Comparison of ENCODE assay signal across 15 cellular contexts in the genomic region with DNA sequence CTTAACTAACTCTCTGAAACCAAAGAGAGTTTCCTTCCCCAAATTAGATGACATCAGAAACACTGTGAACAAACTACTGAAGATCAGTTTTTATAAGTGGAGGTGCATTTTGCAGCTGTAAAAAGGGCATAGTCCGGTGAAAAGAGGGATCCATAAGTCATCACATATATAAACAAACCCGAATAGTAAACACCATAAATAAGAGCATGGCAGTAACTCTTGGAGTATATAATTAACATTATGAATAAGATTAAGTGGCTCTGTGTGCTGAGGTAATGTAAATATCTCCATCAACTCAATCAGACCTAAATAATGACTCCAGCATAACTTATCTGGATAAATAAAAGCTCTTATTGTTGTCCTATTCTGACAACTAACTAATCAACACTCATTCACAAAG. TPM values are rescaled to one million over a fixed set of nuclear protein-coding genes. Genes with fewer than 3 reads are reported as not detected.
DNase-seq lines count a peak whose midpoint lies in the region; ATAC-seq lines count a peak whose summit lies in the region.
"Had no signal": no experiment of that assay in that cellular context is flagged by ENCODE, and none has a peak within 500 bp of the region (broad histone marks: within the 10 kb centered on the region; RNA-seq: fewer than 3 reads in every experiment).

No MANE protein-coding gene starts in this region.

- peaks cover 0 to 17% of the 10 kb centered on the region in 2 donors for H3K36me3 Mint-ChIP-seq in activated naive CD4-positive, alpha-beta T cell treated with anti-CD3 and anti-CD28 coated beads, Interleukin-2, amount 50 U/mL, for 72 hours

- DNase-seq in DMS153 (lab: John Stamatoyannopoulos, UW) (peak; percentile 22), DMS153 treated with DMSO at 0.1 percent for 48 hours (lab: John Stamatoyannopoulos, UW; ENCODE audit: unreplicated experiment) (no peak), NCI-H1105 treated with DMSO at 0.1 percent for 48 hours (lab: John Stamatoyannopoulos, UW) (peak; percentile 91), NCI-H2081 treated with DMSO at 0.1 percent for 48 hours (lab: John Stamatoyannopoulos, UW) (peak; percentile 31), NCI-H748 treated with DMSO at 0.1 percent for 48 hours (lab: John Stamatoyannopoulos, UW) (peak; percentile 42), UCSD-AML1 (lab: John Stamatoyannopoulos, UW; ENCODE audit: unreplicated experiment) (no peak)
- DNase-seq in activated naive CD4-positive, alpha-beta T cell treated with anti-CD3 and anti-CD28 coated beads, Interleukin-2, amount 50 U/mL, for 72 hours (ENCODE audit: low spot score in 2 of 2), result no peak
- DNase-seq: AML-193; CD4-positive, alpha-beta T cell; DMS53; DND-41; EL; H9 had no signal

- peaks cover 10 to 20% of the 10 kb centered on the region in 2 donors for H3K9me3 Mint-ChIP-seq in activated naive CD4-positive, alpha-beta T cell treated with anti-CD3 and anti-CD28 coated beads, Interleukin-2, amount 50 U/mL, for 72 hours

- ATAC-seq in activated naive CD4-positive, alpha-beta T cell treated with anti-CD3 and anti-CD28 coated beads, Interleukin-2, amount 50 U/mL, for 72 hours, result no peak
- ATAC-seq: A549, GM12878 had no signal

- H3K27ac Mint-ChIP-seq in activated naive CD4-positive, alpha-beta T cell treated with anti-CD3 and anti-CD28 coated beads, Interleukin-2, amount 50 U/mL, for 72 hours, result no peak overlapping the region
- H3K27ac Mint-ChIP-seq: CD4-positive, alpha-beta T cell; H9 had no signal

RNA-seq across cellular contexts. Expression of gene SHTN1, which starts 43.0 kb away (rescaled TPM):
- under 1 TPM in 1 of 2 donors, not detected in 1; 0.39 TPM for total RNA-seq in activated naive CD4-positive, alpha-beta T cell treated with anti-CD3 and anti-CD28 coated beads, Interleukin-2, amount 50 U/mL, for 72 hours

Comparison
In these comparisons a context has a peak if more than half of its experiments do, and no peak if none do; other contexts are left out.
1. DNase-seq: peak in DMS153 (single experiment), NCI-H1105 treated with DMSO at 0.1 percent for 48 hours (single experiment), NCI-H2081 treated with DMSO at 0.1 percent for 48 hours (single experiment) and NCI-H748 treated with DMSO at 0.1 percent for 48 hours (single experiment); none in DMS153 treated with DMSO at 0.1 percent for 48 hours (single experiment), UCSD-AML1 (single experiment) and activated naive CD4-positive, alpha-beta T cell treated with anti-CD3 and anti-CD28 coated beads, Interleukin-2, amount 50 U/mL, for 72 hours (0 of 2).